In the genomic region with DNA sequence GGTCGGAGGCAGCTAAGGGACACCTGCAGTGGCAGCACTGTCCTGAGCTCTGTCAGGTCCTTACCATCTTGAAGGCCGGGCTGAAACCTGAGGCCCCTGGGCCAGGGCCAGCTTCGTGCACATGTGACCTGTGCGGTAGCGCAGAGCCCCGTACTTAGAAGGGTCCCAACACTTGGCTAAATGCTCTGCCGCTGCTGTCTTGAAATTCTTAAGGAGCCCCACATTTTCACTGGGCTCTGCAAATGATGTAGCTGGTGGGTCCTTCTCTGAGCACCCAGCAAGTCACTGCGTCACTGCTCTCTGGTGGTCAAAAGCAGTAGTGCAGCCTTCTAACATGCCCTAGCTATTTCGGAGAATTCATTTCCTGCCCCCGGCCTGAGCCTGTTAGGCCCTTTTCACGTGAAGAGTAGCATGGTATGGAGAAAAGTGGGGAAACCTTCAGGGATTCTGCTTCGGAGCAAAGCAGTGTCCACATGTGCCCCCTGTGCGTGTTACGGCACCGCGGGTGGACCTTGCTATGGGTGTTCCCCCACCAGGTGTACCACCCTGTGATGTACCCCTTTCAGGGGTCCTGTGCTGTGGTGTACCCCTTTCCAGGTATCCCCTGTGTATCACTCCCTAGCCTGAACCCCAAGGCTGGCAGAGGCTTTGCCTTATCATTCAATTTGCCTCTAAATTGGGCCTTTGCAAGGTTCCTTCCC, we compare ENCODE assay signal across 8 cellular contexts.
DNase-seq lines count a peak whose midpoint lies in the region; ATAC-seq and TF ChIP-seq lines count a peak whose summit lies in the region.

No MANE protein-coding gene starts in this region.

- intact Hi-C loops in left lung (cut with DNase I), result loop anchor here in 1 of 2 donors (5.0 kb wide), 1 partner anchor 77 kb away; no protein-coding TSS in a partner anchor

- POLR2A ChIA-PET in HEK293 (lab: Yijun Ruan, JAX), result interaction anchor here (0.7 to 2.0 kb wide), 3 partner anchors 80 to 330 kb away, joined by 3 to 18 read pairs (median 3); partner anchors contain the start of gene TMEM266

- no peaks in the 10 kb centered on the region for H3K36me3 ChIP-seq in HEK293 (ENCODE audit: control insufficient read depth in 2 of 2, insufficient read depth in 1 of 2, low read length in 2 of 2)
- H3K36me3 ChIP-seq in left lung, result no peaks in the 10 kb centered on the region

- TF ChIP-seq CTCF in HEK293 (tag by site-specific recombination; IDR thresholded peaks at IDR 0.05), result peak; percentile 65
- peak; percentile 96 for TF ChIP-seq CTCF in choroid plexus epithelial cell (conservative IDR thresholded peaks at IDR 0.05; ENCODE audit: low read depth, low read length)
- peak; percentile 88 to 95 for TF ChIP-seq CTCF in left lung (IDR thresholded peaks at IDR 0.05)

- H3K27ac ChIP-seq in HEK293 (ENCODE audit: extremely low read depth, low read depth, low read length) (no peak overlapping the region), left lung (no peak overlapping the region)

- ATAC-seq in left lung (peak; percentile 96), GM18909 (IDR thresholded peaks at IDR 0.05; ENCODE audit: poor library complexity, unreplicated experiment) (no peak)

- DNase-seq in DMS114 treated with DMSO at 0.1 percent for 48 hours (lab: John Stamatoyannopoulos, UW; ENCODE audit: unreplicated experiment) (peak; percentile 80), NCI-H2171 treated with DMSO at 0.1 percent for 48 hours (lab: John Stamatoyannopoulos, UW) (peak; percentile 62), choroid plexus epithelial cell (ENCODE audit: low read depth) (peak; percentile 87), left lung (peak in 1 of 2 donors; percentile 48)
- peak; percentile 60 to 71 for DNase-seq in activated CD4-positive, alpha-beta T cell treated with anti-CD3 and anti-CD28 coated beads for 24 hours (ENCODE audit: low read depth in 2 of 2)
- DNase-seq in stimulated activated CD4-positive, alpha-beta T cell treated with anti-CD3 and anti-CD28 coated beads, TNF-alpha, amount 100 ng/mL, for 1 hour (ENCODE audit: low read depth in 3 of 3, low spot score in 1 of 3), result peak; percentile 5 to 55 (median 34)

- no peaks in the 10 kb centered on the region for H3K4me1 ChIP-seq in HEK293 (ENCODE audit: control insufficient read depth, insufficient read depth, low read length)
- H3K4me1 ChIP-seq in left lung, result peaks cover 3 to 15% of the 10 kb centered on the region in 2 donors

- H3K9me3 ChIP-seq in HEK293 (ENCODE audit: control insufficient read depth, insufficient read depth, low read depth, low read length) (no peaks in the 10 kb centered on the region), left lung (no peaks in the 10 kb centered on the region)

- H3K4me3 ChIP-seq in HEK293 (ENCODE audit: low read depth, low read length) (no peak overlapping the region), choroid plexus epithelial cell (ENCODE audit: low read depth, low read length) (peak overlapping the region; percentile 15), left lung (no peak overlapping the region)

- CTCF ChIA-PET in HEK293 (lab: Yijun Ruan, JAX), result interaction anchor here (0.6 to 9.6 kb wide), 54 partner anchors 10 to 1385 kb away, joined by 3 to 261 read pairs (median 4); partner anchors contain the start of gene TMEM266

- H3K27me3 ChIP-seq in left lung, result no peaks in the 10 kb centered on the region

TF ChIP-seq in HEK293, 187 proteins besides CTCF, POLR2A, EP300 and RAD21:
- no peak for TF ChIP-seq ZNF223 (tag by site-specific recombination; IDR thresholded peaks at IDR 0.05)
- TF ChIP-seq, protein P1, sequence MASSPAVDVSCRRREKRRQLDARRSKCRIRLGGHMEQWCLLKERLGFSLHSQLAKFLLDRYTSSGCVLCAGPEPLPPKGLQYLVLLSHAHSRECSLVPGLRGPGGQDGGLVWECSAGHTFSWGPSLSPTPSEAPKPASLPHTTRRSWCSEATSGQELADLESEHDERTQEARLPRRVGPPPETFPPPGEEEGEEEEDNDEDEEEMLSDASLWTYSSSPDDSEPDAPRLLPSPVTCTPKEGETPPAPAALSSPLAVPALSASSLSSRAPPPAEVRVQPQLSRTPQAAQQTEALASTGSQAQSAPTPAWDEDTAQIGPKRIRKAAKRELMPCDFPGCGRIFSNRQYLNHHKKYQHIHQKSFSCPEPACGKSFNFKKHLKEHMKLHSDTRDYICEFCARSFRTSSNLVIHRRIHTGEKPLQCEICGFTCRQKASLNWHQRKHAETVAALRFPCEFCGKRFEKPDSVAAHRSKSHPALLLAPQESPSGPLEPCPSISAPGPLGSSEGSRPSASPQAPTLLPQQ (tag by site-specific recombination; IDR thresholded peaks at IDR 0.05), result peak; percentile 87
- TF ChIP-seq, protein P2, sequence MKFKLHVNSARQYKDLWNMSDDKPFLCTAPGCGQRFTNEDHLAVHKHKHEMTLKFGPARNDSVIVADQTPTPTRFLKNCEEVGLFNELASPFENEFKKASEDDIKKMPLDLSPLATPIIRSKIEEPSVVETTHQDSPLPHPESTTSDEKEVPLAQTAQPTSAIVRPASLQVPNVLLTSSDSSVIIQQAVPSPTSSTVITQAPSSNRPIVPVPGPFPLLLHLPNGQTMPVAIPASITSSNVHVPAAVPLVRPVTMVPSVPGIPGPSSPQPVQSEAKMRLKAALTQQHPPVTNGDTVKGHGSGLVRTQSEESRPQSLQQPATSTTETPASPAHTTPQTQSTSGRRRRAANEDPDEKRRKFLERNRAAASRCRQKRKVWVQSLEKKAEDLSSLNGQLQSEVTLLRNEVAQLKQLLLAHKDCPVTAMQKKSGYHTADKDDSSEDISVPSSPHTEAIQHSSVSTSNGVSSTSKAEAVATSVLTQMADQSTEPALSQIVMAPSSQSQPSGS (tag by site-specific recombination; IDR thresholded peaks at IDR 0.05; ENCODE audit: low read depth), result no peak
- TF ChIP-seq ZFP41 (tag by site-specific recombination; IDR thresholded peaks at IDR 0.05; ENCODE audit: borderline replicate concordance), result no peak
- TF ChIP-seq ZNF335 (tag by site-specific recombination; conservative IDR thresholded peaks at IDR 0.05), result peak; percentile 65
- TF ChIP-seq ZNF776 (tag by site-specific recombination; IDR thresholded peaks at IDR 0.05; ENCODE audit: borderline replicate concordance), result no peak
- 0 out of 2 replicates have a peak, but pooled peaks have one; percentile 36 for TF ChIP-seq ZNF2 (tag by site-specific recombination; IDR thresholded peaks at IDR 0.05)
- TF ChIP-seq ZNF677 (tag by site-specific recombination; IDR thresholded peaks at IDR 0.05), result no peak
- peak; percentile 87 for TF ChIP-seq ZFP69B (tag by site-specific recombination; IDR thresholded peaks at IDR 0.05)
- TF ChIP-seq ZNF654 (tag by site-specific recombination; IDR thresholded peaks at IDR 0.05; ENCODE audit: low read depth), result peak; percentile 54
